25 cellular contexts compared by ENCODE assay signal in genomic region chr20:32965115-32965514, GRCh38. TPM values are rescaled to one million over a fixed set of nuclear protein-coding genes. Genes with fewer than 3 reads are reported as not detected.
DNase-seq lines count a peak whose midpoint lies in the region; ATAC-seq and TF ChIP-seq lines count a peak whose summit lies in the region.
"Had no signal": no experiment of that assay in that cellular context is flagged by ENCODE, and none has a peak within 500 bp of the region (broad histone marks: within the 10 kb centered on the region; RNA-seq: fewer than 3 reads in every experiment).

No MANE protein-coding gene starts in this region.

- intact Hi-C loops in activated naive CD4-positive, alpha-beta T cell treated with anti-CD3 and anti-CD28 coated beads for 36 hours (cut with micrococcal nuclease), result loop anchor here (10.0 kb wide), 1 partner anchor 710 kb away; no protein-coding TSS in a partner anchor
- intact Hi-C loops in lower leg skin (cut with DNase I; ENCODE audit: low total_unique reads) (no loop called here), upper lobe of right lung (cut with DNase I) (no loop called here)

- no peak for TF ChIP-seq CTCF in lower leg skin (IDR thresholded peaks at IDR 0.05)
- no peak for TF ChIP-seq CTCF in upper lobe of right lung (IDR thresholded peaks at IDR 0.05)

- POLR2A ChIA-PET in activated CD4-positive, alpha-beta memory T cell treated with anti-CD3 and anti-CD28 coated beads, Interleukin-2, amount 10 ng/mL, durations not matched to agents 7 days and 5 days (lab: Charles Lee), result interaction anchor here (3.4 to 4.9 kb wide), 2 partner anchors 12 to 20 kb away, joined by 21 to 26 read pairs; no protein-coding TSS in a partner anchor

- no peak overlapping the region for H3K27ac ChIP-seq in upper lobe of right lung
- H3K27ac ChIP-seq: C4-2B, esophagus squamous epithelium, gastroesophageal sphincter had no signal

- H3K9me3 Mint-ChIP-seq in activated naive CD4-positive, alpha-beta T cell treated with anti-CD3 and anti-CD28 coated beads for 36 hours, result no peaks in the 10 kb centered on the region
- no peaks in the 10 kb centered on the region for H3K9me3 Mint-ChIP-seq in activated CD4-positive, alpha-beta memory T cell treated with anti-CD3 and anti-CD28 coated beads, Interleukin-2, amount 10 ng/mL, durations not matched to agents 7 days and 5 days
- H3K9me3 Mint-ChIP-seq: activated naive CD4-positive, alpha-beta T cell treated with anti-CD3 and anti-CD28 coated beads, Interleukin-2, amount 10 ng/mL, durations not matched to agents 7 days and 5 days; natural killer cell; stimulated activated memory B cell treated with anti-CD40 and anti-IgM and Interleukin-4, amounts not matched to agents 10 μg/mL and 1 μg/mL and 100 μg/mL, for 72 hours had no signal

- no peaks in the 10 kb centered on the region for H3K36me3 Mint-ChIP-seq in activated naive CD4-positive, alpha-beta T cell treated with anti-CD3 and anti-CD28 coated beads for 36 hours (ENCODE audit: low read depth)
- H3K36me3 Mint-ChIP-seq in activated CD4-positive, alpha-beta memory T cell treated with anti-CD3 and anti-CD28 coated beads, Interleukin-2, amount 10 ng/mL, durations not matched to agents 7 days and 5 days (ENCODE audit: low read depth), result no peaks in the 10 kb centered on the region
- H3K36me3 Mint-ChIP-seq: activated naive CD4-positive, alpha-beta T cell treated with anti-CD3 and anti-CD28 coated beads, Interleukin-2, amount 10 ng/mL, durations not matched to agents 7 days and 5 days; natural killer cell; stimulated activated memory B cell treated with anti-CD40 and anti-IgM and Interleukin-4, amounts not matched to agents 10 μg/mL and 1 μg/mL and 100 μg/mL, for 72 hours had no signal

- TF ChIP-seq POLR2A in lower leg skin (IDR thresholded peaks at IDR 0.05), result no peak

- H3K36me3 ChIP-seq in upper lobe of right lung, result no peaks in the 10 kb centered on the region
- H3K36me3 ChIP-seq: esophagus squamous epithelium, gastroesophageal sphincter had no signal

- H3K4me3 ChIP-seq in lower leg skin (ENCODE audit: low read depth, poor library complexity, severe bottlenecking) (no peak overlapping the region), upper lobe of right lung (no peak overlapping the region)
- H3K4me3 ChIP-seq: esophagus squamous epithelium, gastroesophageal sphincter, K562 had no signal

- H3K27me3 Mint-ChIP-seq in activated naive CD4-positive, alpha-beta T cell treated with anti-CD3 and anti-CD28 coated beads for 36 hours (ENCODE audit: low read depth), result no peaks in the 10 kb centered on the region
- H3K27me3 Mint-ChIP-seq in activated CD4-positive, alpha-beta memory T cell treated with anti-CD3 and anti-CD28 coated beads, Interleukin-2, amount 10 ng/mL, durations not matched to agents 7 days and 5 days, result no peaks in the 10 kb centered on the region
- H3K27me3 Mint-ChIP-seq: stimulated activated memory B cell treated with anti-CD40 and anti-IgM and Interleukin-4, amounts not matched to agents 10 μg/mL and 1 μg/mL and 100 μg/mL, for 72 hours had no signal

- no peak for ATAC-seq in upper lobe of right lung
- ATAC-seq in GM18519 (IDR thresholded peaks at IDR 0.05; ENCODE audit: low FRiP score, unreplicated experiment), result no peak
- ATAC-seq: gastroesophageal sphincter; K562; stimulated activated memory B cell treated with anti-CD40 and anti-IgM and Interleukin-4, amounts not matched to agents 10 μg/mL and 1 μg/mL and 100 μg/mL, for 72 hours had no signal

- peak overlapping the region; percentile 16 for H3K27ac Mint-ChIP-seq in activated naive CD4-positive, alpha-beta T cell treated with anti-CD3 and anti-CD28 coated beads for 36 hours
- no peak overlapping the region for H3K27ac Mint-ChIP-seq in activated CD4-positive, alpha-beta memory T cell treated with anti-CD3 and anti-CD28 coated beads, Interleukin-2, amount 10 ng/mL, durations not matched to agents 7 days and 5 days
- H3K27ac Mint-ChIP-seq: activated naive CD4-positive, alpha-beta T cell treated with anti-CD3 and anti-CD28 coated beads, Interleukin-2, amount 10 ng/mL, durations not matched to agents 7 days and 5 days had no signal

- H3K9me3 ChIP-seq in upper lobe of right lung, result no peaks in the 10 kb centered on the region
- H3K9me3 ChIP-seq: esophagus squamous epithelium, gastroesophageal sphincter had no signal

- no peaks in the 10 kb centered on the region for H3K4me1 ChIP-seq in upper lobe of right lung
- H3K4me1 ChIP-seq: gastroesophageal sphincter had no signal

- WGBS in lower leg skin, 2 donors, result 73 to 91% methylated on average over 8 of the region's 8 CpGs

- no peaks in the 10 kb centered on the region for H3K27me3 ChIP-seq in upper lobe of right lung

- CTCF ChIA-PET in activated naive CD4-positive, alpha-beta T cell treated with anti-CD3 and anti-CD28 coated beads for 36 hours (lab: Charles Lee), result interaction anchor here (3.6 kb wide), 1 partner anchor 19 kb away, joined by 44 read pairs; no protein-coding TSS in a partner anchor
- CTCF ChIA-PET in activated CD4-positive, alpha-beta memory T cell treated with anti-CD3 and anti-CD28 coated beads, Interleukin-2, amount 10 ng/mL, durations not matched to agents 7 days and 5 days (lab: Charles Lee), result interaction anchor here (0.7 kb wide), 1 partner anchor 20 kb away, joined by 5 read pairs; no protein-coding TSS in a partner anchor

- H3K4me1 Mint-ChIP-seq in activated naive CD4-positive, alpha-beta T cell treated with anti-CD3 and anti-CD28 coated beads for 36 hours (ENCODE audit: low read depth), result peaks cover 72% of the 10 kb centered on the region
- peaks cover 51% of the 10 kb centered on the region for H3K4me1 Mint-ChIP-seq in activated CD4-positive, alpha-beta memory T cell treated with anti-CD3 and anti-CD28 coated beads, Interleukin-2, amount 10 ng/mL, durations not matched to agents 7 days and 5 days

- no peak for DNase-seq in activated naive CD4-positive, alpha-beta T cell treated with anti-CD3 and anti-CD28 coated beads for 36 hours
- no peak for DNase-seq in activated naive CD4-positive, alpha-beta T cell (lab: John Stamatoyannopoulos, UW)
- peak; percentile 13 for DNase-seq in activated CD4-positive, alpha-beta memory T cell treated with anti-CD3 and anti-CD28 coated beads, Interleukin-2, amount 10 ng/mL, durations not matched to agents 7 days and 5 days
- peak; percentile 2 to 54 for DNase-seq in lower leg skin (ENCODE audit: low spot score in 2 of 2)
- peak; percentile 21 for DNase-seq in upper lobe of right lung
- no peak for DNase-seq in NK-92 (lab: John Stamatoyannopoulos, UW; ENCODE audit: unreplicated experiment)
- no peak for DNase-seq in activated effector memory CD4-positive, alpha-beta T cell treated with Interleukin-2 at 50 U/mL for 16 hours
- DNase-seq: DMS153; effector CD8-positive, alpha-beta T cell; esophagus squamous epithelium; GF-D8; kidney glomerular epithelial cell; MV-4-11; natural killer cell; NCI-H187; NCI-H345; T1000 had no signal

- no peak overlapping the region for H3K4me3 Mint-ChIP-seq in activated naive CD4-positive, alpha-beta T cell treated with anti-CD3 and anti-CD28 coated beads for 36 hours
- H3K4me3 Mint-ChIP-seq in activated CD4-positive, alpha-beta memory T cell treated with anti-CD3 and anti-CD28 coated beads, Interleukin-2, amount 10 ng/mL, durations not matched to agents 7 days and 5 days, result no peak overlapping the region
- H3K4me3 Mint-ChIP-seq: activated naive CD4-positive, alpha-beta T cell treated with anti-CD3 and anti-CD28 coated beads, Interleukin-2, amount 10 ng/mL, durations not matched to agents 7 days and 5 days; natural killer cell; stimulated activated memory B cell treated with anti-CD40 and anti-IgM and Interleukin-4, amounts not matched to agents 10 μg/mL and 1 μg/mL and 100 μg/mL, for 72 hours had no signal

RNA-seq across cellular contexts. Expression of gene SUN5, which starts 39.1 kb away (rescaled TPM):
- not detected for total RNA-seq in activated naive CD4-positive, alpha-beta T cell treated with anti-CD3 and anti-CD28 coated beads for 36 hours
- not detected for total RNA-seq in activated CD4-positive, alpha-beta memory T cell treated with anti-CD3 and anti-CD28 coated beads, Interleukin-2, amount 10 ng/mL, durations not matched to agents 7 days and 5 days
- total RNA-seq in lower leg skin (not detected), upper lobe of right lung (not detected)
- total RNA-seq: chondrocyte, esophagus squamous epithelium, gastroesophageal sphincter, K562, natural killer cell, SK-MEL-5 had no signal

RNA-seq across cellular contexts. Expression of gene BPIFB2, which starts 42.4 kb away (rescaled TPM):
- total RNA-seq in activated naive CD4-positive, alpha-beta T cell treated with anti-CD3 and anti-CD28 coated beads for 36 hours, result not detected
- total RNA-seq in activated CD4-positive, alpha-beta memory T cell treated with anti-CD3 and anti-CD28 coated beads, Interleukin-2, amount 10 ng/mL, durations not matched to agents 7 days and 5 days, result not detected
- total RNA-seq in lower leg skin, result not detected
- total RNA-seq in upper lobe of right lung, result not detected
- total RNA-seq: chondrocyte, K562, natural killer cell, SK-MEL-5 had no signal

Comparison
In these comparisons a context has a peak if more than half of its experiments do, and no peak if none do; other contexts are left out.
1. DNase-seq: peak in activated CD4-positive, alpha-beta memory T cell treated with anti-CD3 and anti-CD28 coated beads, Interleukin-2, amount 10 ng/mL, durations not matched to agents 7 days and 5 days (single experiment), lower leg skin (2 of 2) and upper lobe of right lung (single experiment); none in activated naive CD4-positive, alpha-beta T cell treated with anti-CD3 and anti-CD28 coated beads for 36 hours (single experiment), activated naive CD4-positive, alpha-beta T cell (0 of 4), NK-92 (single experiment) and activated effector memory CD4-positive, alpha-beta T cell treated with Interleukin-2 at 50 U/mL for 16 hours (single experiment).